ENCODE assay signal across 8 cellular contexts in the genomic region with DNA sequence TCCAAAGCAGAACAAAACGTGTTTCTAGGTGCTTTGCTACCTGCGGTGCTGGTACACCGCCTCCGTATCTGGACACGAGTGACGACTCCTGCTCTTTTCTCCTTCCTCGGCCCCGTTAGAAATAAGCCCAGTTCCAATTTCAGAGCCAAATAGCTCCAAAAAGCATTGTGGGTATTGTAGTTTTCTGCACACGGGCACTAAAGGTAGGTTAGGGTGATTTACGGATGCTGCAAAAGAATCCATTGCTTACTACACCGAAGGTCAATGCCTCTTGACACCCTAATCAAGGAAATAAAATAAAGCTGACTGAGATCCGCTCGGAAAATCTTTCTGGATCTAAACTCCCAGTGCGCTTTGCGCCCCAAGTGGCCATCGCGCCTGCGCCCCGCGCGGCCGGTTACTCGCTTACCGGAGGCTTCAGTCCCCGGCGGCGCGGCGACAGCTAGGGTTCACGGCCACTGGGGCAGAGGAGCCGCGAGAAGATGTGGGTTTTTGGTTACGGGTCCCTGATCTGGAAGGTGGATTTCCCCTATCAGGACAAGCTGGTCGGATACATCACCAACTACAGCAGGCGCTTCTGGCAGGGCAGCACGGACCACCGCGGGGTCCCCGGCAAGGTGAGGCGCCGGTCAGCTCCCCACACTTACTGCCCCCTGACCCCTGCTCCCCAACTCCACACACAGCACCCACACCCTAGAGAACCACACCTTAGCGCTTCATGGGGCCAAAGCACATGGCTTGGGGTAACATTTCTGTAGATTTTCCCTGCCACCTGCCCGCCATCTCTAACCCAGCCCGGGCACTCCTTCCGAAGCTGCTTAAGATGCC. TPM values are rescaled to one million over a fixed set of nuclear protein-coding genes. Genes with fewer than 3 reads are reported as not detected.
A peak's percentile ranks its signal among the peaks of the same experiment; 100 is the strongest.
DNase-seq lines count a peak whose midpoint lies in the region; ATAC-seq and TF ChIP-seq lines count a peak whose summit lies in the region.

A gene (plus strand): TSS at position 400 of the 828 bp plus-strand sequence. CDS start 83 bp downstream, at position 483.

- peak within 1 kb of the TSS; percentile 90 for H3K4me3 Mint-ChIP-seq in activated T-helper 2 cell treated with anti-CD3 and anti-CD28 coated beads, Interferon-gamma antibody, Interleukin-2, Interleukin-4, amounts not matched to agents 10 μg/mL and 5 μg/mL and 100 μg/mL, durations not matched to agents 14 hours and 24 hours and 36 hours (ENCODE audit: low read depth)
- peak within 1 kb of the TSS; percentile 82 to 85 (median 85) for H3K4me3 Mint-ChIP-seq in nephron
- H3K4me3 Mint-ChIP-seq in stimulated activated naive CD8-positive, alpha-beta T cell treated with anti-CD3 and anti-CD28 coated beads, Interleukin-15, Interleukin-2, amounts not matched to agents 100 ng/mL and 50 ng/mL, for 24 hours = peak within 1 kb of the TSS; percentile 94

- peak within 1 kb of the TSS; percentile 95 for H3K27ac Mint-ChIP-seq in activated T-helper 2 cell treated with anti-CD3 and anti-CD28 coated beads, Interferon-gamma antibody, Interleukin-2, Interleukin-4, amounts not matched to agents 10 μg/mL and 5 μg/mL and 100 μg/mL, durations not matched to agents 14 hours and 24 hours and 36 hours
- H3K27ac Mint-ChIP-seq in nephron = peak within 1 kb of the TSS; percentile 72 to 84 (median 74)
- peak within 1 kb of the TSS; percentile 92 for H3K27ac Mint-ChIP-seq in stimulated activated naive CD8-positive, alpha-beta T cell treated with anti-CD3 and anti-CD28 coated beads, Interleukin-15, Interleukin-2, amounts not matched to agents 100 ng/mL and 50 ng/mL, for 24 hours

- DNase-seq in ELR (ENCODE audit: low read depth) = peak; percentile 89
- peak; percentile 74 for DNase-seq in H4 (ENCODE audit: low spot score)
- peak; percentile 26 for DNase-seq in LNCaP clone FGC (ENCODE audit: low read depth)
- DNase-seq in RWPE2 (ENCODE audit: low spot score) = peak; percentile 80
- peak; percentile 81 for DNase-seq in activated T-helper 2 cell treated with anti-CD3 and anti-CD28 coated beads, Interferon-gamma antibody, Interleukin-2, Interleukin-4, amounts not matched to agents 10 μg/mL and 5 μg/mL and 100 μg/mL, durations not matched to agents 14 hours and 24 hours and 36 hours (ENCODE audit: low spot score)
- peak; percentile 79 for DNase-seq in fibroblast of pulmonary artery (ENCODE audit: low read depth)

- peak within 1 kb of the TSS; percentile 80 for H3K4me3 ChIP-seq in LNCaP clone FGC (ENCODE audit: low read depth, low read length)
- H3K4me3 ChIP-seq in RWPE2 (ENCODE audit: severe bottlenecking) = peak within 1 kb of the TSS; percentile 83
- H3K4me3 ChIP-seq in fibroblast of pulmonary artery (replicated peaks; ENCODE audit: low read depth, low read length) = peak within 1 kb of the TSS; percentile 86

- peak within 1 kb of the TSS; percentile 59 for H3K27ac ChIP-seq in RWPE2 (ENCODE audit: poor library complexity, severe bottlenecking)

- peak; percentile 89 for ATAC-seq in RWPE2 (ENCODE audit: low read depth)

- peaks cover 14% of the 10 kb centered on the region for H3K4me1 ChIP-seq in RWPE2 (ENCODE audit: insufficient read depth, poor library complexity, severe bottlenecking)

- intact Hi-C loops in activated T-helper 2 cell treated with anti-CD3 and anti-CD28 coated beads, Interferon-gamma antibody, Interleukin-2, Interleukin-4, amounts not matched to agents 10 μg/mL and 5 μg/mL and 100 μg/mL, durations not matched to agents 14 hours and 24 hours and 36 hours (cut with micrococcal nuclease) = loop anchor here (1.0 to 10.0 kb wide), 4 partner anchors 16 to 1467 kb away; a partner anchor contains a TSS

- peaks cover 26% of the 10 kb centered on the region for H3K36me3 ChIP-seq in RWPE2 (ENCODE audit: low read depth)

- no peak for TF ChIP-seq CTCF in LNCaP clone FGC (IDR thresholded peaks at IDR 0.05; ENCODE audit: control insufficient read depth, extremely low read depth, insufficient read depth)
- TF ChIP-seq CTCF in RWPE2 (IDR thresholded peaks at IDR 0.05; ENCODE audit: poor library complexity, severe bottlenecking) = peak; percentile 24
- TF ChIP-seq CTCF in fibroblast of pulmonary artery (IDR thresholded peaks at IDR 0.05; ENCODE audit: low read length, missing control alignments) = peak; percentile 41
- peak; percentile 47 to 59 (median 48) for TF ChIP-seq CTCF in nephron (IDR thresholded peaks at IDR 0.05; ENCODE audit: unreplicated experiment in 3 of 3)

- H3K4me1 Mint-ChIP-seq in activated T-helper 2 cell treated with anti-CD3 and anti-CD28 coated beads, Interferon-gamma antibody, Interleukin-2, Interleukin-4, amounts not matched to agents 10 μg/mL and 5 μg/mL and 100 μg/mL, durations not matched to agents 14 hours and 24 hours and 36 hours (ENCODE audit: low read depth) = peaks cover 26% of the 10 kb centered on the region
- peaks cover 10% of the 10 kb centered on the region for H3K4me1 Mint-ChIP-seq in nephron
- H3K4me1 Mint-ChIP-seq in stimulated activated naive CD8-positive, alpha-beta T cell treated with anti-CD3 and anti-CD28 coated beads, Interleukin-15, Interleukin-2, amounts not matched to agents 100 ng/mL and 50 ng/mL, for 24 hours (ENCODE audit: low read depth) = peaks cover 43% of the 10 kb centered on the region

- no peaks in the 10 kb centered on the region for H3K9me3 ChIP-seq in RWPE2 (ENCODE audit: severe bottlenecking)

- H3K9me3 Mint-ChIP-seq in activated T-helper 2 cell treated with anti-CD3 and anti-CD28 coated beads, Interferon-gamma antibody, Interleukin-2, Interleukin-4, amounts not matched to agents 10 μg/mL and 5 μg/mL and 100 μg/mL, durations not matched to agents 14 hours and 24 hours and 36 hours = no peaks in the 10 kb centered on the region
- no peaks in the 10 kb centered on the region for H3K9me3 Mint-ChIP-seq in nephron
- H3K9me3 Mint-ChIP-seq in stimulated activated naive CD8-positive, alpha-beta T cell treated with anti-CD3 and anti-CD28 coated beads, Interleukin-15, Interleukin-2, amounts not matched to agents 100 ng/mL and 50 ng/mL, for 24 hours = no peaks in the 10 kb centered on the region

- H3K27me3 ChIP-seq in RWPE2 (ENCODE audit: insufficient read depth, poor library complexity, severe bottlenecking) = no peaks in the 10 kb centered on the region

- no peaks in the 10 kb centered on the region for H3K27me3 Mint-ChIP-seq in activated T-helper 2 cell treated with anti-CD3 and anti-CD28 coated beads, Interferon-gamma antibody, Interleukin-2, Interleukin-4, amounts not matched to agents 10 μg/mL and 5 μg/mL and 100 μg/mL, durations not matched to agents 14 hours and 24 hours and 36 hours (ENCODE audit: low read depth)
- H3K27me3 Mint-ChIP-seq in nephron (ENCODE audit: low read depth) = no peaks in the 10 kb centered on the region
- H3K27me3 Mint-ChIP-seq in stimulated activated naive CD8-positive, alpha-beta T cell treated with anti-CD3 and anti-CD28 coated beads, Interleukin-15, Interleukin-2, amounts not matched to agents 100 ng/mL and 50 ng/mL, for 24 hours = no peaks in the 10 kb centered on the region

- H3K36me3 Mint-ChIP-seq in activated T-helper 2 cell treated with anti-CD3 and anti-CD28 coated beads, Interferon-gamma antibody, Interleukin-2, Interleukin-4, amounts not matched to agents 10 μg/mL and 5 μg/mL and 100 μg/mL, durations not matched to agents 14 hours and 24 hours and 36 hours (ENCODE audit: low read depth) = peaks cover 54% of the 10 kb centered on the region
- peaks cover 21% of the 10 kb centered on the region for H3K36me3 Mint-ChIP-seq in nephron (ENCODE audit: low read depth)
- H3K36me3 Mint-ChIP-seq in stimulated activated naive CD8-positive, alpha-beta T cell treated with anti-CD3 and anti-CD28 coated beads, Interleukin-15, Interleukin-2, amounts not matched to agents 100 ng/mL and 50 ng/mL, for 24 hours (ENCODE audit: low read depth) = peaks cover 48% of the 10 kb centered on the region

RNA-seq across cellular contexts. Expression of the gene that starts here (rescaled TPM):
- 36.1 and 37.0 TPM in 2 replicates for total RNA-seq in H4 (2014; rRNA removed; shearing (Covaris generic))
- total RNA-seq in activated T-helper 2 cell treated with anti-CD3 and anti-CD28 coated beads, Interferon-gamma antibody, Interleukin-2, Interleukin-4, amounts not matched to agents 10 μg/mL and 5 μg/mL and 100 μg/mL, durations not matched to agents 14 hours and 24 hours and 36 hours = 22.4 and 25.3 TPM in 2 replicates

Comparison
In these comparisons a context has a peak if more than half of its experiments do, and no peak if none do; other contexts are left out.
1. Peak in every context shown above with its lines: DNase-seq, ATAC-seq, H3K4me3 ChIP-seq and H3K27ac ChIP-seq.
2. DNase-seq: peak in every context shown above with its lines; median percentile 89 in ELR; 81 in activated T-helper 2 cell treated with anti-CD3 and anti-CD28 coated beads, Interferon-gamma antibody, Interleukin-2, Interleukin-4, amounts not matched to agents 10 μg/mL and 5 μg/mL and 100 μg/mL, durations not matched to agents 14 hours and 24 hours and 36 hours; 80 in RWPE2; 79 in fibroblast of pulmonary artery; 74 in H4; 26 in LNCaP clone FGC.